8 cellular contexts compared by ENCODE assay signal in genomic region chrX:19840899-19841648, GRCh38. TPM values are rescaled to one million over a fixed set of nuclear protein-coding genes. Genes with fewer than 3 reads are reported as not detected.
DNase-seq lines count a peak whose midpoint lies in the region; ATAC-seq lines count a peak whose summit lies in the region.

No MANE protein-coding gene starts in this region.

- peak overlapping the region; percentile 83 for H3K4me3 Mint-ChIP-seq in central memory CD8-positive, alpha-beta T cell

- peak overlapping the region; percentile 88 for H3K27ac Mint-ChIP-seq in central memory CD8-positive, alpha-beta T cell (ENCODE audit: low read depth)

- peaks cover 36% of the 10 kb centered on the region for H3K4me1 Mint-ChIP-seq in central memory CD8-positive, alpha-beta T cell

- no peaks in the 10 kb centered on the region for H3K27me3 Mint-ChIP-seq in central memory CD8-positive, alpha-beta T cell

- DNase-seq in NCI-H526 (lab: John Stamatoyannopoulos, UW): peak; percentile 73 to 74
- DNase-seq in central memory CD8-positive, alpha-beta T cell (ENCODE audit: low spot score in 2 of 2): peak in 1 of 2 donors; percentile 34
- no peak for DNase-seq in GM03348 (ENCODE audit: low spot score)
- DNase-seq in SK-N-DZ (ENCODE audit: low spot score): no peak
- DNase-seq in SHP77 treated with DMSO at 0.1 percent for 48 hours (lab: John Stamatoyannopoulos, UW): no peak
- DNase-seq in NCI-H748 (lab: John Stamatoyannopoulos, UW; ENCODE audit: unreplicated experiment): no peak

- ATAC-seq in GM18520 (IDR thresholded peaks at IDR 0.05; ENCODE audit: unreplicated experiment): peak; percentile 57
- ATAC-seq in HG02610 (IDR thresholded peaks at IDR 0.05; ENCODE audit: unreplicated experiment): peak; percentile 56
- ATAC-seq in central memory CD8-positive, alpha-beta T cell (replicated peaks; ENCODE audit: extremely low read depth, poor library complexity, severe bottlenecking): peak; percentile 65

- H3K36me3 Mint-ChIP-seq in central memory CD8-positive, alpha-beta T cell (ENCODE audit: insufficient read depth): peaks cover 3% of the 10 kb centered on the region

- no peaks in the 10 kb centered on the region for H3K9me3 Mint-ChIP-seq in central memory CD8-positive, alpha-beta T cell

RNA-seq across cellular contexts. Expression of gene SH3KBP1, which starts 46.3 kb away (rescaled TPM):
- 3.1 and 5.3 TPM in 2 replicates for polyA plus RNA-seq in SK-N-DZ (2014; cell fraction: cytosol; rRNA removed)
- 2.0 and 3.7 TPM in 2 replicates for polyA plus RNA-seq in SK-N-DZ (2014; cell fraction: nucleus; rRNA removed)

Comparison
In these comparisons a context has a peak if more than half of its experiments do, and no peak if none do; other contexts are left out.
1. DNase-seq: peak in NCI-H526 (2 of 2); none in GM03348 (single experiment), SK-N-DZ (single experiment), SHP77 treated with DMSO at 0.1 percent for 48 hours (single experiment) and NCI-H748 (single experiment).
2. Peak in every context shown above with its lines, with median percentiles within 50 percentile points of each other: ATAC-seq.